ENCODE assay signal across 25 cellular contexts in the genomic region with DNA sequence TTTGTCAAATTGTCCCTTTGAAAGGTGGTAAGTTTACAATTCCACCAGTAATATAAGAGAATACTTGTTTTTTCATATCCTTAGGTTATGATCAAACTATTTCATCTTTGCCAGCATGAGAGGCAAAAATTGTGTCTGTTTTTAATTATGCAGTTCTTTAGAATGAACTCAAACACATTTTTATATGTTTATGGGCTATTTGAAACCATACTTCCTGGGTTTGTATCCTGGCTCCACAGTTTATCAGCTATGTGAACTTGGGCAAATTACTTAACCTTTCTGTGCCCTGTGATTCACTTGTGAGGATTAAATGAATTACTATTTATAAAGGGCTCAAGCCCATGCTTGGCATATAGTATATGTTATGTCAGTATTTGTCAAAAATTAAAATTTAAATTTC.
"Had no signal": no experiment of that assay in that cellular context is flagged by ENCODE, and none has a peak within 500 bp of the region (broad histone marks: within the 10 kb centered on the region; RNA-seq: fewer than 3 reads in every experiment).

No MANE protein-coding gene starts in this region.

- H3K9me3 Mint-ChIP-seq: dendritic cell treated with granulocyte-macrophage colony-stimulating factor and Interleukin-4, amounts not matched to agents 40 ng/mL and 50 ng/mL, for 4 days; nephron had no signal

- H3K4me3 ChIP-seq: hepatocyte, lung, psoas muscle, right lobe of liver, stomach, thoracic aorta, transverse colon had no signal

- H3K4me3 Mint-ChIP-seq: dendritic cell treated with granulocyte-macrophage colony-stimulating factor and Interleukin-4, amounts not matched to agents 40 ng/mL and 50 ng/mL, for 4 days; naive B cell; nephron had no signal

- H3K4me2 ChIP-seq: hepatocyte had no signal

- FAIRE-seq: colon, kidney had no signal

- H3K27me3 Mint-ChIP-seq: dendritic cell treated with granulocyte-macrophage colony-stimulating factor and Interleukin-4, amounts not matched to agents 40 ng/mL and 50 ng/mL, for 4 days had no signal

- H3K36me3 Mint-ChIP-seq: naive B cell had no signal

- H3K27ac Mint-ChIP-seq: dendritic cell treated with granulocyte-macrophage colony-stimulating factor and Interleukin-4, amounts not matched to agents 40 ng/mL and 50 ng/mL, for 4 days had no signal

- H3K4me1 ChIP-seq: psoas muscle, right lobe of liver had no signal

- H3K36me3 ChIP-seq: right lobe of liver, stomach, thoracic aorta, transverse colon had no signal

- H3K4me1 Mint-ChIP-seq: naive B cell had no signal

- H3K27me3 ChIP-seq: hepatocyte, right lobe of liver, stomach, transverse colon had no signal

- ATAC-seq: left cardiac atrium, left ventricle myocardium superior, psoas muscle, right lobe of liver had no signal

- DNase-seq: cerebellar nuclear complex; erythroblast; foreskin melanocyte; head of caudate nucleus; kidney; left cardiac atrium; left ventricle myocardium superior; mesenchymal stem cell; midbrain; naive B cell; psoas muscle; retina; right lobe of liver; stimulated activated CD4-positive, alpha-beta T cell treated with anti-CD3 and anti-CD28 coated beads, Interleukin-2, amount 100 ng/mL, for 24 hours; stimulated activated CD4-positive, alpha-beta T cell treated with anti-CD3 and anti-CD28 coated beads, Interleukin-4, amount 100 ng/mL, for 4 hours; stimulated activated naive CD4-positive, alpha-beta T cell; stomach; substantia nigra; transverse colon had no signal

- H3K9me3 ChIP-seq: psoas muscle, right lobe of liver, stomach, thoracic aorta, transverse colon had no signal

- H3K27ac ChIP-seq: hepatocyte, psoas muscle, right lobe of liver, stomach, thoracic aorta, transverse colon had no signal

- H2AFZ ChIP-seq: hepatocyte had no signal
